ENCODE assay signal across 14 cellular contexts in the genomic region with DNA sequence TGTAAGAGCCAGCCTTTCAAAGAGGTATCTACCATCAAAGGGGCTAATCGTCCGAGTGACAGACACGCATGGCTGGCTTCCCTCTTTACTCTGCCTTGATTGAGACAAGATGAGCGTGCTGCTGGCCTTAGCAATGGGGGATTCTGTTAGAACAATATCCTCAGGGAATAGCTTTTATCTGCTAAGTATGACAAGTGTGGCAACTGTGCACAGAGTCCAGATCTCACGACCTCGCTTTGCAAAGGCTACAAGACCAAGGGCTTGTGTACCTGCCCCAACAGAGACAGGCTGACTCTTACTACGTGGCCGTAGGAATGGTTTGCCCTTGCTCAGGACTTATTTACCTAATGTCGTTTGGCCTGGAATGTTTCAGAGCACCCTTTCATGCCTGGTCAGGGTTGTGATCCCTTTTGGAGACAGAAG.
"Had no signal": no experiment of that assay in that cellular context is flagged by ENCODE, and none has a peak within 500 bp of the region (broad histone marks: within the 10 kb centered on the region; RNA-seq: fewer than 3 reads in every experiment).

No MANE protein-coding gene starts in this region.

- H3K27ac ChIP-seq: epithelial cell of prostate, heart right ventricle, left ventricle myocardium inferior, pancreas had no signal

- H3K36me3 ChIP-seq: heart right ventricle, left ventricle myocardium inferior, pancreas had no signal

- H3K27ac Mint-ChIP-seq: effector memory CD8-positive, alpha-beta T cell; memory B cell; natural killer cell treated with Interleukin-12 subunit alpha and Interleukin-12 subunit beta and Interleukin-15 and Interleukin-18, amount 100 ng/mL, for 72 hours; stimulated activated memory B cell treated with anti-CD40 and anti-IgM and Interleukin-4, amounts not matched to agents 10 μg/mL and 1 μg/mL and 100 μg/mL, for 72 hours; T-helper 2 cell treated with Interferon-gamma antibody and Interleukin-4, amounts not matched to agents 5 μg/mL and 100 μg/mL, for 36 hours had no signal

- H3K27me3 ChIP-seq: pancreas had no signal

- H3K4me1 Mint-ChIP-seq: memory B cell; stimulated activated memory B cell treated with anti-CD40 and anti-IgM and Interleukin-4, amounts not matched to agents 10 μg/mL and 1 μg/mL and 100 μg/mL, for 72 hours had no signal

- H3K36me3 Mint-ChIP-seq: memory B cell; natural killer cell treated with Interleukin-12 subunit alpha and Interleukin-12 subunit beta and Interleukin-15 and Interleukin-18, amount 100 ng/mL, for 72 hours; stimulated activated memory B cell treated with anti-CD40 and anti-IgM and Interleukin-4, amounts not matched to agents 10 μg/mL and 1 μg/mL and 100 μg/mL, for 72 hours had no signal

- FAIRE-seq: frontal cortex, keratinocyte, pancreas had no signal

- H3K4me3 Mint-ChIP-seq: effector memory CD8-positive, alpha-beta T cell; memory B cell; natural killer cell treated with Interleukin-12 subunit alpha and Interleukin-12 subunit beta and Interleukin-15 and Interleukin-18, amount 100 ng/mL, for 72 hours; stimulated activated memory B cell treated with anti-CD40 and anti-IgM and Interleukin-4, amounts not matched to agents 10 μg/mL and 1 μg/mL and 100 μg/mL, for 72 hours; T-helper 2 cell treated with Interferon-gamma antibody and Interleukin-4, amounts not matched to agents 5 μg/mL and 100 μg/mL, for 36 hours had no signal

- H3K4me1 ChIP-seq: heart right ventricle, left ventricle myocardium inferior, pancreas had no signal

- H3K4me3 ChIP-seq: heart right ventricle, left ventricle myocardium inferior, pancreas had no signal

- H3K9me3 ChIP-seq: heart right ventricle, left ventricle myocardium inferior, pancreas had no signal

- DNase-seq: activated naive CD4-positive, alpha-beta T cell; anterior cingulate cortex; dermis blood vessel endothelial cell; effector memory CD8-positive, alpha-beta T cell; heart right ventricle; left ventricle myocardium inferior had no signal

- H3K9me3 Mint-ChIP-seq: effector memory CD8-positive, alpha-beta T cell; memory B cell; natural killer cell treated with Interleukin-12 subunit alpha and Interleukin-12 subunit beta and Interleukin-15 and Interleukin-18, amount 100 ng/mL, for 72 hours; stimulated activated memory B cell treated with anti-CD40 and anti-IgM and Interleukin-4, amounts not matched to agents 10 μg/mL and 1 μg/mL and 100 μg/mL, for 72 hours; T-helper 2 cell treated with Interferon-gamma antibody and Interleukin-4, amounts not matched to agents 5 μg/mL and 100 μg/mL, for 36 hours had no signal

- ATAC-seq: effector memory CD8-positive, alpha-beta T cell; heart right ventricle; natural killer cell treated with Interleukin-12 subunit alpha and Interleukin-12 subunit beta and Interleukin-15 and Interleukin-18, amount 100 ng/mL, for 72 hours; pancreas; stimulated activated memory B cell treated with anti-CD40 and anti-IgM and Interleukin-4, amounts not matched to agents 10 μg/mL and 1 μg/mL and 100 μg/mL, for 72 hours had no signal
